In the genomic region with DNA sequence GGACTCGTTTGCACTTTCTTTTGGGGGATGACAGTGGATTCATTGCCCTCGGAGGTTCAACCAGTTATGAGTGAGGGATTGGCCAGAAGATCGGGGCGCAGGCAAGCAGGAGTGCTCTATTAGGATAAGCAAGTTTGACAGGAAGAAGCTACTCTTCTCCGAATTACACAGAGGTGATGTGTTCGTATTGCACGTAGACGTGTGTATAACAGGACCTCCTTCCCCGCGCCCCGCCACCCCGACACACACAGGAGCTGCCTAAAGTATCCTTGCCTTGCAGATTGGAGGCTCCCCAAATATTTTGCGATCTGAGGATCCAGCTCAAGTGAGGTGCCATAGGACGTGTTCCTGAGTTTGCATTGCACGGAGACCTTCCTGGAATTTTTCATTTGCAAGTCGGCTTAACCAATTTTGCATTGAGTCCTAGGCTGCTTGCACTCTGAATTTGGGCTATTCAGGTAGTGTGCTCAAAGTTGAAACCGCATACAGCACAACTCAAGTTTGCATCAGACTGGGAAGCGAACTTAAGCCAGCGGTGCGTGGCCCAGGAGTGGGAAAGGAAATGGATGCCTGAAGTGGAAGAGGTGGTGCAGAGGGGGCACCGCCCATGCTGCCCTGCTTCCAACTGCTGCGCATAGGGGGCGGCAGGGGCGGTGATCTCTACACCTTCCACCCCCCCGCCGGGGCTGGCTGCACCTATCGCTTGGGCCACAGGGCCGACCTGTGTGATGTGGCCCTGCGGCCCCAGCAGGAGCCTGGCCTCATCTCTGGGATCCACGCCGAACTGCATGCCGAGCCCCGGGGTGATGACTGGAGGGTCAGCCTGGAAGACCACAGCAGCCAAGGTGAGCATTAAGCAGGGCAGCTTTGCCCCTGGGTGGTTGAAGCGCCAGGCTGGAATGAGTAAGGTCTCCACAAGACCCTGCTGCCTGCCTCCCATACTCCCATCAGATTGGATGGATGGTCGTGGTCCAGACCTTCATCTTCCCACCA, we compare ENCODE assay signal across 1 cellular context.
TF ChIP-seq lines count a peak whose summit lies in the region.

No MANE protein-coding gene starts in this region.

TF ChIP-seq in HEK293, 187 proteins besides CTCF, POLR2A, EP300 and RAD21 (continued from another document):
- TF ChIP-seq ZNF341 (tag by site-specific recombination; IDR thresholded peaks at IDR 0.05; ENCODE audit: low read depth) (peak; percentile 100), GLIS2 (tag by site-specific recombination; IDR thresholded peaks at IDR 0.05) (peak; percentile 89), KLF8 (tag by site-specific recombination; IDR thresholded peaks at IDR 0.05) (peak; percentile 57; the same call in 1 of the 2 replicates), ZNF248 (tag by site-specific recombination; IDR thresholded peaks at IDR 0.05) (no peak), SP2 (tag by site-specific recombination; IDR thresholded peaks at IDR 0.05) (peak; percentile 93), ZNF274 (IDR thresholded peaks at IDR 0.05; ENCODE audit: low read length) (no peak), ZNF274 (tag by site-specific recombination; IDR thresholded peaks at IDR 0.05; ENCODE audit: borderline replicate concordance) (no peak), ZNF175 (tag by site-specific recombination; IDR thresholded peaks at IDR 0.05) (no peak), ZNF2 (tag by site-specific recombination; IDR thresholded peaks at IDR 0.05) (peak; percentile 5; the same call in 1 of the 2 replicates), ZXDB (tag by site-specific recombination; IDR thresholded peaks at IDR 0.05) (peak; percentile 67), ZNF843 (tag by site-specific recombination; IDR thresholded peaks at IDR 0.05) (no peak), ZBTB20 (tag by site-specific recombination; IDR thresholded peaks at IDR 0.05) (peak; percentile 100), IKZF3 (tag by site-specific recombination; IDR thresholded peaks at IDR 0.05) (peak; percentile 53; the same call in 1 of the 2 replicates), ZFHX2 (tag by site-specific recombination; conservative IDR thresholded peaks at IDR 0.05) (peak; percentile 88), ZNF335 (tag by site-specific recombination; conservative IDR thresholded peaks at IDR 0.05) (peak; percentile 76), ZFP37 (tag by site-specific recombination; IDR thresholded peaks at IDR 0.05) (0 out of 2 replicates have a peak, but pooled peaks have one; percentile 45), PRDM10 (tag by site-specific recombination; IDR thresholded peaks at IDR 0.05) (peak; percentile 56), WT1 (tag by site-specific recombination; IDR thresholded peaks at IDR 0.05) (no peak), KLF16 (tag by site-specific recombination; IDR thresholded peaks at IDR 0.05) (peak; percentile 73), SCRT2 (tag by site-specific recombination; IDR thresholded peaks at IDR 0.05) (0 out of 2 replicates have a peak, but pooled peaks have one; percentile 18), MYNN (tag by site-specific recombination; IDR thresholded peaks at IDR 0.05; ENCODE audit: borderline replicate concordance) (no peak), HIC1 (tag by site-specific recombination; IDR thresholded peaks at IDR 0.05) (peak; percentile 61), KLF1 (tag by site-specific recombination; IDR thresholded peaks at IDR 0.05) (peak; percentile 83), EGR2 (tag by site-specific recombination; IDR thresholded peaks at IDR 0.05; ENCODE audit: low read depth) (peak; percentile 87)
- TF ChIP-seq, protein P1, sequence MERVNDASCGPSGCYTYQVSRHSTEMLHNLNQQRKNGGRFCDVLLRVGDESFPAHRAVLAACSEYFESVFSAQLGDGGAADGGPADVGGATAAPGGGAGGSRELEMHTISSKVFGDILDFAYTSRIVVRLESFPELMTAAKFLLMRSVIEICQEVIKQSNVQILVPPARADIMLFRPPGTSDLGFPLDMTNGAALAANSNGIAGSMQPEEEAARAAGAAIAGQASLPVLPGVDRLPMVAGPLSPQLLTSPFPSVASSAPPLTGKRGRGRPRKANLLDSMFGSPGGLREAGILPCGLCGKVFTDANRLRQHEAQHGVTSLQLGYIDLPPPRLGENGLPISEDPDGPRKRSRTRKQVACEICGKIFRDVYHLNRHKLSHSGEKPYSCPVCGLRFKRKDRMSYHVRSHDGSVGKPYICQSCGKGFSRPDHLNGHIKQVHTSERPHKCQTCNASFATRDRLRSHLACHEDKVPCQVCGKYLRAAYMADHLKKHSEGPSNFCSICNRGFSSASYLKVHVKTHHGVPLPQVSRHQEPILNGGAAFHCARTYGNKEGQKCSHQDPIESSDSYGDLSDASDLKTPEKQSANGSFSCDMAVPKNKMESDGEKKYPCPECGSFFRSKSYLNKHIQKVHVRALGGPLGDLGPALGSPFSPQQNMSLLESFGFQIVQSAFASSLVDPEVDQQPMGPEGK (tag by site-specific recombination; IDR thresholded peaks at IDR 0.05), result peak; percentile 77; the same call in 1 of the 2 replicates
